In the genomic region with DNA sequence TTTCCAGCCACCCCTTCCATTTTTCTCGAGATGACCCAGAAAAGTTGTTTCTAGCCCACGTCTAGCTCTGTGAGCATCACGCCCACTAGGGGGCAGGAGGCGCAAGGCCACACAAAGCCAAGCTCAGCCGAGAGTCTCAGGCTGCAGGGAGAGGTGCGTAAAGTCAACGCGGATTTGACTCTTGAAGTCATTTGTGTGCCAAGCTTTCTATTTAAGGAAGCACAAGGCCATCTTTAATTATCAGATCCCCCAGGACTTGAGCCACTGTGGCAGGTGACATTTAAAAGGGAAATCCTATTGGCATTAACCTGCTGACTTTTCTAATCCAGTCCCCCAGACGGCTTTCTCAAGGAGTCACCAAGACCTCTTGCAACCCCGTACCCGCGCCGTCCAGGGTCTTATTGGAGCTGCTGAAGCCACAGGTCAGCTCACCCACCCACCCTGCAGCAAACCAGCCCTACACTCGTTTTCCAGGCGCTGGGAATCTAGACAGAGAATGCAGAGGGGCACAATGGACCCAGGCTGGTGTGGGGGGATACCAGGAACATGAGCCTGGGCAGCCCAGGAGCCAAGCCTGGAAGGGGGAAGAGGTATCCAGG, we compare ENCODE assay signal across 2 cellular contexts.
TF ChIP-seq lines count a peak whose summit lies in the region.

No MANE protein-coding gene starts in this region.

TF ChIP-seq in HEK293T, 16 proteins besides CTCF, POLR2A, EP300 and RAD21 (continued from another document):
- TF ChIP-seq CTBP1 (IDR thresholded peaks at IDR 0.05; ENCODE audit: borderline replicate concordance) (no peak), LEF1 (IDR thresholded peaks at IDR 0.05; ENCODE audit: borderline replicate concordance) (no peak), NFRKB (IDR thresholded peaks at IDR 0.05) (no peak), FOXK2 (IDR thresholded peaks at IDR 0.05) (no peak), ELF4 (IDR thresholded peaks at IDR 0.05) (no peak)

TF ChIP-seq in K562, 482 proteins besides CTCF, POLR2A, EP300 and RAD21 (continued from another document and continues in another):
- no peak for TF ChIP-seq ATF1 (CRISPR knock-in tag; IDR thresholded peaks at IDR 0.05)
- peak; percentile 42 for TF ChIP-seq ATF1 (tag; IDR thresholded peaks at IDR 0.05)
- no peak for TF ChIP-seq HMG20B (CRISPR knock-in tag; IDR thresholded peaks at IDR 0.05)
- 0 out of 2 replicates have a peak, but pooled peaks have one; percentile 32 for TF ChIP-seq SMAD4 (CRISPR knock-in tag; conservative IDR thresholded peaks at IDR 0.05)
- TF ChIP-seq FOXJ2 (tag; IDR thresholded peaks at IDR 0.05) = no peak
- TF ChIP-seq MEF2D (tag; conservative IDR thresholded peaks at IDR 0.05; ENCODE audit: low read depth) = 0 out of 2 replicates have a peak, but pooled peaks have one; percentile 29
- TF ChIP-seq RFX5 (IDR thresholded peaks at IDR 0.05; ENCODE audit: low read depth, low read length) = no peak
- peak; percentile 84 for TF ChIP-seq NR2C2 (CRISPR knock-in tag; IDR thresholded peaks at IDR 0.05)
- TF ChIP-seq NR2C2 (tag; IDR thresholded peaks at IDR 0.05) = peak; percentile 79
- no peak for TF ChIP-seq NR4A1 (CRISPR knock-in tag; IDR thresholded peaks at IDR 0.05)
- 0 out of 2 replicates have a peak, but pooled peaks have one; percentile 41 for TF ChIP-seq NR4A1 (tag; IDR thresholded peaks at IDR 0.05)
- TF ChIP-seq NONO (IDR thresholded peaks at IDR 0.05; ENCODE audit: low read depth in 2 of 2, low read length in 1 of 2) = peak in 1 of 2 experiments; percentile 68; a peak in 1 of 4 replicates
- TF ChIP-seq ZNF644 (tag; IDR thresholded peaks at IDR 0.05; ENCODE audit: low read depth) = 0 out of 2 replicates have a peak, but pooled peaks have one; percentile 58
- TF ChIP-seq, protein P1, sequence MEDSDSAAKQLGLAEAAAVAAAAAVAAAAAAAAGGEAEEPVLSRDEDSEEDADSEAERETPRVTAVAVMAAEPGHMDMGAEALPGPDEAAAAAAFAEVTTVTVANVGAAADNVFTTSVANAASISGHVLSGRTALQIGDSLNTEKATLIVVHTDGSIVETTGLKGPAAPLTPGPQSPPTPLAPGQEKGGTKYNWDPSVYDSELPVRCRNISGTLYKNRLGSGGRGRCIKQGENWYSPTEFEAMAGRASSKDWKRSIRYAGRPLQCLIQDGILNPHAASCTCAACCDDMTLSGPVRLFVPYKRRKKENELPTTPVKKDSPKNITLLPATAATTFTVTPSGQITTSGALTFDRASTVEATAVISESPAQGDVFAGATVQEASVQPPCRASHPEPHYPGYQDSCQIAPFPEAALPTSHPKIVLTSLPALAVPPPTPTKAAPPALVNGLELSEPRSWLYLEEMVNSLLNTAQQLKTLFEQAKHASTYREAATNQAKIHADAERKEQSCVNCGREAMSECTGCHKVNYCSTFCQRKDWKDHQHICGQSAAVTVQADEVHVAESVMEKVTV (CRISPR knock-in tag; IDR thresholded peaks at IDR 0.05) = peak; percentile 99
- TF ChIP-seq NRF1 (conservative IDR thresholded peaks at IDR 0.05 in 1 of 2, IDR thresholded peaks at IDR 0.05 in 1 of 2) = no peak
- 0 out of 2 replicates have a peak, but pooled peaks have one; percentile 27 for TF ChIP-seq TCF7 (IDR thresholded peaks at IDR 0.05; ENCODE audit: borderline replicate concordance)
- TF ChIP-seq ZNF507 (tag; conservative IDR thresholded peaks at IDR 0.05) = no peak
- TF ChIP-seq SIN3B (IDR thresholded peaks at IDR 0.05; ENCODE audit: low read depth) = 0 out of 2 replicates have a peak, but pooled peaks have one; percentile 21
- TF ChIP-seq ELF1 (tag; IDR thresholded peaks at IDR 0.05) = peak; percentile 24; the same call in 1 of the 2 replicates
- peak; percentile 62; the same call in 1 of the 2 replicates for TF ChIP-seq JUND (IDR thresholded peaks at IDR 0.05; ENCODE audit: borderline replicate concordance, low read depth, low read length)
- TF ChIP-seq JUND (tag; IDR thresholded peaks at IDR 0.05; ENCODE audit: borderline replicate concordance, low read depth, low read length) = peak; percentile 74; the same call in 1 of the 3 replicates
- TF ChIP-seq, protein P2, sequence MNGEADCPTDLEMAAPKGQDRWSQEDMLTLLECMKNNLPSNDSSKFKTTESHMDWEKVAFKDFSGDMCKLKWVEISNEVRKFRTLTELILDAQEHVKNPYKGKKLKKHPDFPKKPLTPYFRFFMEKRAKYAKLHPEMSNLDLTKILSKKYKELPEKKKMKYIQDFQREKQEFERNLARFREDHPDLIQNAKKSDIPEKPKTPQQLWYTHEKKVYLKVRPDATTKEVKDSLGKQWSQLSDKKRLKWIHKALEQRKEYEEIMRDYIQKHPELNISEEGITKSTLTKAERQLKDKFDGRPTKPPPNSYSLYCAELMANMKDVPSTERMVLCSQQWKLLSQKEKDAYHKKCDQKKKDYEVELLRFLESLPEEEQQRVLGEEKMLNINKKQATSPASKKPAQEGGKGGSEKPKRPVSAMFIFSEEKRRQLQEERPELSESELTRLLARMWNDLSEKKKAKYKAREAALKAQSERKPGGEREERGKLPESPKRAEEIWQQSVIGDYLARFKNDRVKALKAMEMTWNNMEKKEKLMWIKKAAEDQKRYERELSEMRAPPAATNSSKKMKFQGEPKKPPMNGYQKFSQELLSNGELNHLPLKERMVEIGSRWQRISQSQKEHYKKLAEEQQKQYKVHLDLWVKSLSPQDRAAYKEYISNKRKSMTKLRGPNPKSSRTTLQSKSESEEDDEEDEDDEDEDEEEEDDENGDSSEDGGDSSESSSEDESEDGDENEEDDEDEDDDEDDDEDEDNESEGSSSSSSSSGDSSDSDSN (IDR thresholded peaks at IDR 0.05; ENCODE audit: borderline replicate concordance in 1 of 2, low read depth in 2 of 2, low read length in 2 of 2) = 0 out of 4 replicates have a peak, but pooled peaks of 1 of the 2 experiments have one; percentile 46
- TF ChIP-seq ZNF146 (CRISPR knock-in tag; IDR thresholded peaks at IDR 0.05; ENCODE audit: unreplicated experiment) = no peak
- peak; percentile 73 for TF ChIP-seq CXXC5 (CRISPR knock-in tag; IDR thresholded peaks at IDR 0.05)
- TF ChIP-seq, protein P3, sequence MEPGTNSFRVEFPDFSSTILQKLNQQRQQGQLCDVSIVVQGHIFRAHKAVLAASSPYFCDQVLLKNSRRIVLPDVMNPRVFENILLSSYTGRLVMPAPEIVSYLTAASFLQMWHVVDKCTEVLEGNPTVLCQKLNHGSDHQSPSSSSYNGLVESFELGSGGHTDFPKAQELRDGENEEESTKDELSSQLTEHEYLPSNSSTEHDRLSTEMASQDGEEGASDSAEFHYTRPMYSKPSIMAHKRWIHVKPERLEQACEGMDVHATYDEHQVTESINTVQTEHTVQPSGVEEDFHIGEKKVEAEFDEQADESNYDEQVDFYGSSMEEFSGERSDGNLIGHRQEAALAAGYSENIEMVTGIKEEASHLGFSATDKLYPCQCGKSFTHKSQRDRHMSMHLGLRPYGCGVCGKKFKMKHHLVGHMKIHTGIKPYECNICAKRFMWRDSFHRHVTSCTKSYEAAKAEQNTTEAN (CRISPR knock-in tag; IDR thresholded peaks at IDR 0.05) = no peak
- TF ChIP-seq ATF7 (IDR thresholded peaks at IDR 0.05) = 0 out of 2 replicates have a peak, but pooled peaks have one; percentile 36
- no peak for TF ChIP-seq KAT8 (IDR thresholded peaks at IDR 0.05; ENCODE audit: low read depth)
- peak in 1 of 2 experiments; percentile 48; a peak in 1 of 4 replicates for TF ChIP-seq RCOR1 (IDR thresholded peaks at IDR 0.05; ENCODE audit: borderline replicate concordance in 1 of 2, low read depth in 2 of 2, low read length in 2 of 2)
- TF ChIP-seq EP400 (IDR thresholded peaks at IDR 0.05) = no peak
- peak; percentile 79 for TF ChIP-seq GABPB1 (CRISPR knock-in tag; IDR thresholded peaks at IDR 0.05)
- peak; percentile 57 for TF ChIP-seq NR2C1 (IDR thresholded peaks at IDR 0.05)
- TF ChIP-seq NR2C1 (tag; IDR thresholded peaks at IDR 0.05) = peak; percentile 62; the same call in 1 of the 2 replicates
- TF ChIP-seq, protein P4, sequence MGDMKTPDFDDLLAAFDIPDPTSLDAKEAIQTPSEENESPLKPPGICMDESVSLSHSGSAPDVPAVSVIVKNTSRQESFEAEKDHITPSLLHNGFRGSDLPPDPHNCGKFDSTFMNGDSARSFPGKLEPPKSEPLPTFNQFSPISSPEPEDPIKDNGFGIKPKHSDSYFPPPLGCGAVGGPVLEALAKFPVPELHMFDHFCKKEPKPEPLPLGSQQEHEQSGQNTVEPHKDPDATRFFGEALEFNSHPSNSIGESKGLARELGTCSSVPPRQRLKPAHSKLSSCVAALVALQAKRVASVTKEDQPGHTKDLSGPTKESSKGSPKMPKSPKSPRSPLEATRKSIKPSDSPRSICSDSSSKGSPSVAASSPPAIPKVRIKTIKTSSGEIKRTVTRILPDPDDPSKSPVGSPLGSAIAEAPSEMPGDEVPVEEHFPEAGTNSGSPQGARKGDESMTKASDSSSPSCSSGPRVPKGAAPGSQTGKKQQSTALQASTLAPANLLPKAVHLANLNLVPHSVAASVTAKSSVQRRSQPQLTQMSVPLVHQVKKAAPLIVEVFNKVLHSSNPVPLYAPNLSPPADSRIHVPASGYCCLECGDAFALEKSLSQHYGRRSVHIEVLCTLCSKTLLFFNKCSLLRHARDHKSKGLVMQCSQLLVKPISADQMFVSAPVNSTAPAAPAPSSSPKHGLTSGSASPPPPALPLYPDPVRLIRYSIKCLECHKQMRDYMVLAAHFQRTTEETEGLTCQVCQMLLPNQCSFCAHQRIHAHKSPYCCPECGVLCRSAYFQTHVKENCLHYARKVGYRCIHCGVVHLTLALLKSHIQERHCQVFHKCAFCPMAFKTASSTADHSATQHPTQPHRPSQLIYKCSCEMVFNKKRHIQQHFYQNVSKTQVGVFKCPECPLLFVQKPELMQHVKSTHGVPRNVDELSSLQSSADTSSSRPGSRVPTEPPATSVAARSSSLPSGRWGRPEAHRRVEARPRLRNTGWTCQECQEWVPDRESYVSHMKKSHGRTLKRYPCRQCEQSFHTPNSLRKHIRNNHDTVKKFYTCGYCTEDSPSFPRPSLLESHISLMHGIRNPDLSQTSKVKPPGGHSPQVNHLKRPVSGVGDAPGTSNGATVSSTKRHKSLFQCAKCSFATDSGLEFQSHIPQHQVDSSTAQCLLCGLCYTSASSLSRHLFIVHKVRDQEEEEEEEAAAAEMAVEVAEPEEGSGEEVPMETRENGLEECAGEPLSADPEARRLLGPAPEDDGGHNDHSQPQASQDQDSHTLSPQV (IDR thresholded peaks at IDR 0.05) = peak; percentile 50
- TF ChIP-seq FOSL1 (tag; conservative IDR thresholded peaks at IDR 0.05) = peak; percentile 42; the same call in 1 of the 2 replicates
- TF ChIP-seq CC2D1A (IDR thresholded peaks at IDR 0.05) = peak; percentile 89
- TF ChIP-seq, protein P5, sequence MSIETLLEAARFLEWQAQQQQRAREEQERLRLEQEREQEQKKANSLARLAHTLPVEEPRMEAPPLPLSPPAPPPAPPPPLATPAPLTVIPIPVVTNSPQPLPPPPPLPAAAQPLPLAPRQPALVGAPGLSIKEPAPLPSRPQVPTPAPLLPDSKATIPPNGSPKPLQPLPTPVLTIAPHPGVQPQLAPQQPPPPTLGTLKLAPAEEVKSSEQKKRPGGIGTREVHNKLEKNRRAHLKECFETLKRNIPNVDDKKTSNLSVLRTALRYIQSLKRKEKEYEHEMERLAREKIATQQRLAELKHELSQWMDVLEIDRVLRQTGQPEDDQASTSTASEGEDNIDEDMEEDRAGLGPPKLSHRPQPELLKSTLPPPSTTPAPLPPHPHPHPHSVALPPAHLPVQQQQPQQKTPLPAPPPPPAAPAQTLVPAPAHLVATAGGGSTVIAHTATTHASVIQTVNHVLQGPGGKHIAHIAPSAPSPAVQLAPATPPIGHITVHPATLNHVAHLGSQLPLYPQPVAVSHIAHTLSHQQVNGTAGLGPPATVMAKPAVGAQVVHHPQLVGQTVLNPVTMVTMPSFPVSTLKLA (conservative IDR thresholded peaks at IDR 0.05) = peak in 1 of 2 experiments; percentile 18; a peak in 1 of 4 replicates
- no peak for TF ChIP-seq COPS2 (conservative IDR thresholded peaks at IDR 0.05)
- TF ChIP-seq JUN (IDR thresholded peaks at IDR 0.05; ENCODE audit: borderline replicate concordance, low read depth, low read length) = no peak
- TF ChIP-seq JUN (CRISPR knock-in tag; IDR thresholded peaks at IDR 0.05; ENCODE audit: borderline replicate concordance) = no peak
- no peak for TF ChIP-seq XRCC3 (IDR thresholded peaks at IDR 0.05)
- peak; percentile 100 for TF ChIP-seq SMC3 (conservative IDR thresholded peaks at IDR 0.05; ENCODE audit: insufficient read depth, low read depth, low read length)
- TF ChIP-seq SRF (CRISPR knock-in tag; IDR thresholded peaks at IDR 0.05) = no peak
- TF ChIP-seq YY1 (IDR thresholded peaks at IDR 0.05; ENCODE audit: borderline replicate concordance in 1 of 3, control insufficient read depth in 1 of 3, extremely low read depth in 1 of 3, insufficient read depth in 3 of 3, insufficient read length in 1 of 3, insufficient replicate concordance in 2 of 3, low read depth in 1 of 3, low read length in 2 of 3) = peak in 2 of 3 experiments; percentile 38 to 66
- 0 out of 2 replicates have a peak, but pooled peaks have one; percentile 31 for TF ChIP-seq HEY1 (CRISPR knock-in tag; IDR thresholded peaks at IDR 0.05; ENCODE audit: borderline replicate concordance)
- TF ChIP-seq MAZ (CRISPR knock-in tag; conservative IDR thresholded peaks at IDR 0.05 in 1 of 2, IDR thresholded peaks at IDR 0.05 in 1 of 2) = peak in 1 of 2 experiments; percentile 54; a peak in 2 of 4 replicates
- TF ChIP-seq TEAD4 (IDR thresholded peaks at IDR 0.05; ENCODE audit: low read length) = 0 out of 2 replicates have a peak, but pooled peaks have one; percentile 12
- no peak for TF ChIP-seq TEAD4 (CRISPR knock-in tag; IDR thresholded peaks at IDR 0.05; ENCODE audit: borderline replicate concordance)
- TF ChIP-seq, protein P6, sequence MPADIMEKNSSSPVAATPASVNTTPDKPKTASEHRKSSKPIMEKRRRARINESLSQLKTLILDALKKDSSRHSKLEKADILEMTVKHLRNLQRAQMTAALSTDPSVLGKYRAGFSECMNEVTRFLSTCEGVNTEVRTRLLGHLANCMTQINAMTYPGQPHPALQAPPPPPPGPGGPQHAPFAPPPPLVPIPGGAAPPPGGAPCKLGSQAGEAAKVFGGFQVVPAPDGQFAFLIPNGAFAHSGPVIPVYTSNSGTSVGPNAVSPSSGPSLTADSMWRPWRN (IDR thresholded peaks at IDR 0.05; ENCODE audit: low read depth) = no peak
- TF ChIP-seq ZKSCAN1 (IDR thresholded peaks at IDR 0.05; ENCODE audit: low read depth, low read length) = peak; percentile 35; the same call in 1 of the 2 replicates
- TF ChIP-seq SOX6 (IDR thresholded peaks at IDR 0.05) = 0 out of 2 replicates have a peak, but pooled peaks have one; percentile 35
- TF ChIP-seq CREM (IDR thresholded peaks at IDR 0.05; ENCODE audit: low read depth) = peak; percentile 78; the same call in 1 of the 2 replicates
- no peak for TF ChIP-seq ZNF668 (CRISPR knock-in tag; IDR thresholded peaks at IDR 0.05)
- 0 out of 2 replicates have a peak, but pooled peaks have one; percentile 65 for TF ChIP-seq CBX5 (IDR thresholded peaks at IDR 0.05; ENCODE audit: borderline replicate concordance, low read depth)
- 0 out of 2 replicates have a peak, but pooled peaks have one; percentile 49 for TF ChIP-seq LCOR (CRISPR knock-in tag; IDR thresholded peaks at IDR 0.05)
- TF ChIP-seq CREB1 (IDR thresholded peaks at IDR 0.05) = no peak
- TF ChIP-seq CREB1 (CRISPR knock-in tag; IDR thresholded peaks at IDR 0.05) = peak; percentile 61; the same call in 1 of the 2 replicates
